In genomic region chr22:37198290-37199102, GRCh38 we compare ENCODE assay signal across 8 cellular contexts. TPM values are rescaled to one million over a fixed set of nuclear protein-coding genes. Genes with fewer than 3 reads are reported as not detected.
DNase-seq lines count a peak whose midpoint lies in the region; ATAC-seq, FAIRE-seq and TF ChIP-seq lines count a peak whose summit lies in the region.

No MANE protein-coding gene starts in this region.

- H3K9me3 Mint-ChIP-seq in immature natural killer cell = no peaks in the 10 kb centered on the region

- H3K27ac ChIP-seq in small intestine (ENCODE audit: low read depth in 1 of 2, low read length in 1 of 2) = peak overlapping the region; percentile 91 to 97

- peak in 12 of 14 donors; percentile 45 to 86 (median 68) for DNase-seq in C1 segment of cervical spinal cord (lab: John Stamatoyannopoulos, UW)
- DNase-seq in NCI-H1930 (lab: John Stamatoyannopoulos, UW) = peak; percentile 30 to 75
- peak; percentile 77 to 93 (median 86) for DNase-seq in activated CD4-positive, CD25-positive, alpha-beta regulatory T cell (lab: John Stamatoyannopoulos, UW)
- DNase-seq in bronchial epithelial cell (ENCODE audit: low read depth) = peak; percentile 67
- DNase-seq in immature natural killer cell = peak; percentile 82 to 86 (median 85)
- peak; percentile 81 for DNase-seq in small intestine

- FAIRE-seq in bronchial epithelial cell (lab: Jason Lieb, UNC) (no peak), small intestine (lab: Jason Lieb, UNC) (no peak)

- peak overlapping the region; percentile 79 to 88 (median 84) for H3K4me3 Mint-ChIP-seq in immature natural killer cell

- H3K27ac Mint-ChIP-seq in immature natural killer cell = peak overlapping the region; percentile 90 to 97 (median 94)

- no peaks in the 10 kb centered on the region for H3K36me3 ChIP-seq in bronchial epithelial cell (ENCODE audit: control insufficient read depth, insufficient read depth, low read length)
- H3K36me3 ChIP-seq in small intestine (ENCODE audit: control insufficient read depth in 2 of 2, insufficient read depth in 2 of 2, low read length in 2 of 2) = no peaks in the 10 kb centered on the region

- peaks cover 9 to 10% of the 10 kb centered on the region in 2 donors for H3K4me1 ChIP-seq in small intestine (ENCODE audit: control insufficient read depth in 2 of 2, insufficient read depth in 1 of 2, low read depth in 1 of 2, low read length in 1 of 2)

- no peaks in the 10 kb centered on the region for H3K36me3 Mint-ChIP-seq in immature natural killer cell

- H3K27me3 ChIP-seq in bronchial epithelial cell (ENCODE audit: control insufficient read depth, insufficient read depth, low read length) = no peaks in the 10 kb centered on the region
- no peaks in the 10 kb centered on the region for H3K27me3 ChIP-seq in small intestine (ENCODE audit: control insufficient read depth in 2 of 2, insufficient read depth in 2 of 2, low read length in 2 of 2)

- WGBS in small intestine, 3 donors = 1 to 3% (median 2%) methylated on average over 49 to 51 of the region's 51 CpGs

- H3K4me1 Mint-ChIP-seq in immature natural killer cell = peaks cover 40 to 46% of the 10 kb centered on the region in 2 donors

- H3K27me3 Mint-ChIP-seq in immature natural killer cell (ENCODE audit: low read depth in 3 of 3) = peaks cover 0 to 2% (median 2%) of the 10 kb centered on the region in 3 donors

- H3K4me3 ChIP-seq in bronchial epithelial cell (ENCODE audit: low read depth, low read length) (peak overlapping the region; percentile 57), small intestine (ENCODE audit: low read depth in 1 of 2, low read length in 2 of 2) (peak overlapping the region; percentile 39 to 73)

- peak; percentile 89 for TF ChIP-seq CTCF in bronchial epithelial cell (IDR thresholded peaks at IDR 0.05; ENCODE audit: insufficient read depth, low read length, severe bottlenecking)

- H3K9me3 ChIP-seq in small intestine (ENCODE audit: control insufficient read depth, low read depth) = no peaks in the 10 kb centered on the region

- ATAC-seq in GM21526 (IDR thresholded peaks at IDR 0.05; ENCODE audit: low FRiP score, unreplicated experiment) (peak; percentile 25), GM21576 (IDR thresholded peaks at IDR 0.05; ENCODE audit: unreplicated experiment) (no peak)

RNA-seq across cellular contexts. Expression of gene C1QTNF6, which starts 10.4 kb away (rescaled TPM):
- 2.9 and 4.1 TPM in 2 replicates for total RNA-seq in bronchial epithelial cell
- polyA plus RNA-seq in immature natural killer cell = 1 to 10 TPM in 2 of 3 donors, not detected in 1; 1.5 to 1.8 TPM
- polyA plus RNA-seq in small intestine = 1 to 10 TPM; 2.4 to 3.6 (median 2.6) TPM

RNA-seq across cellular contexts. Expression of gene SSTR3, which starts 13.8 kb away (rescaled TPM):
- not detected in 2 replicates for total RNA-seq in bronchial epithelial cell
- polyA plus RNA-seq in immature natural killer cell (not detected), small intestine (under 1 TPM in 1 of 3 donors, not detected in 2; 0.09 TPM)

RNA-seq across cellular contexts. Expression of gene RAC2, which starts 45.6 kb away (rescaled TPM):
- total RNA-seq in bronchial epithelial cell = 2.6 and 6.3 TPM in 2 replicates
- polyA plus RNA-seq in immature natural killer cell = 1,000 to 10,000 TPM in 2 of 3 donors, 100 to 1,000 TPM in 1; 962 to 1,843 (median 1,262) TPM
- polyA plus RNA-seq in small intestine = 10 to 100 TPM; 12.1 to 41.1 (median 29.3) TPM

RNA-seq across cellular contexts. Expression of gene IL2RB, which starts 48.8 kb away (rescaled TPM):
- not detected in 2 replicates for total RNA-seq in bronchial epithelial cell
- polyA plus RNA-seq in immature natural killer cell (1,000 to 10,000 TPM in 1 of 3 donors, 100 to 1,000 TPM in 2; 863 to 2,762 (median 893) TPM), small intestine (1 to 10 TPM; 1.0 to 1.6 (median 1.6) TPM)

Comparison
In these comparisons a context has a peak if more than half of its experiments do, and no peak if none do; other contexts are left out.
1. RNA of gene RAC2, which starts 45.6 kb away (polyA plus RNA-seq): 962 to 1,843 TPM in immature natural killer cell; 12.1 to 41.1 TPM in small intestine; every median in the first group is over 10 times any median in the second.
2. Peak in every context shown above with its lines, with median percentiles within 50 percentile points of each other: DNase-seq.